ENCODE assay signal across 18 cellular contexts in the genomic region with DNA sequence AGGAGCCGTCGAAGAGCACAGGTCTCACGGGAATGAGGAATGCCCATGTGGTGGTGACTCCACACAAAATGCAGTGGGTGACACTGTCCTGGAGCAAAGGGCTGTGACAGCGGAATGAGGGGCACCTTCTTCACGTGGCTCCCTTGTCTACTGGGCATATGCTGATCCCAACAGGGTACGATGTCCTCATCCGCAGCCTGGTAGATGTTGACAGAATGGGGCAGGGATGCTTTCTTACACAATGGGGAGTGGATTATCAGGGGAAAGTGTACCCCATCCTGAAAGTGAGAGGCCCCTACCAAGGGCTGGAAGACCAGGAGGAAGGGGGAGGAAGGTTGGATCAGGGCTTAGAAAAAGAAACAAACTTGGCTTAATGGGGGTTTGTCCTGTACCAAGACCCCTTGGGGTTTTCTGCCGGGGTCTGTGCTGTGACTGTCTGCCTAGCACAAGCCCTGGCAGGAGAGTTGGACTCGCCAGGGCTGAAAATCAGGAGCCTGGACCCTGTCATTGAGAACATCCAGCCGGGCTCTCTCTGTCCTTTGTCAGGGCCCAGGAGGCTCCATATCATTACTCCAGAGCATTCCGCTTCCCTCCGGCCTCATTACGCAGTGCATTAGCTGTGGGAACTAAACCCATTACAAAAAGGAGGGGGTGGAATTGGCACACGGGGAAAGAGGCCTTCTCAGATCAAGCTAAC.
"Had no signal": no experiment of that assay in that cellular context is flagged by ENCODE, and none has a peak within 500 bp of the region (broad histone marks: within the 10 kb centered on the region; RNA-seq: fewer than 3 reads in every experiment).

No MANE protein-coding gene starts in this region.

- H3K27ac Mint-ChIP-seq: activated CD4-positive, alpha-beta memory T cell treated with anti-CD3 and anti-CD28 coated beads for 36 hours; activated CD4-positive, alpha-beta T cell treated with anti-CD3 and anti-CD28 coated beads for 36 hours; nephron; stimulated activated naive CD8-positive, alpha-beta T cell treated with anti-CD3 and anti-CD28 coated beads, Interleukin-15, amount 100 ng/mL, for 72 hours; T-helper 2 cell treated with Interferon-gamma antibody and Interleukin-4, amounts not matched to agents 5 μg/mL and 100 μg/mL, for 36 hours had no signal

- H3K4me3 Mint-ChIP-seq: activated CD4-positive, alpha-beta memory T cell treated with anti-CD3 and anti-CD28 coated beads for 36 hours; activated CD4-positive, alpha-beta T cell treated with anti-CD3 and anti-CD28 coated beads for 36 hours; activated T-cell treated with anti-CD3 and anti-CD28 coated beads, Interleukin-2, amount 50 U/mL, for 4 hours; nephron; stimulated activated naive CD8-positive, alpha-beta T cell treated with anti-CD3 and anti-CD28 coated beads, Interleukin-15, amount 100 ng/mL, for 72 hours; T-helper 2 cell treated with Interferon-gamma antibody and Interleukin-4, amounts not matched to agents 5 μg/mL and 100 μg/mL, for 36 hours had no signal

- FAIRE-seq: astrocyte, TTC549 had no signal

- H3K9me3 Mint-ChIP-seq: activated CD4-positive, alpha-beta memory T cell treated with anti-CD3 and anti-CD28 coated beads for 36 hours; activated T-cell treated with anti-CD3 and anti-CD28 coated beads, Interleukin-2, amount 50 U/mL, for 4 hours; nephron; stimulated activated naive CD8-positive, alpha-beta T cell treated with anti-CD3 and anti-CD28 coated beads, Interleukin-15, amount 100 ng/mL, for 72 hours; T-helper 2 cell treated with Interferon-gamma antibody and Interleukin-4, amounts not matched to agents 5 μg/mL and 100 μg/mL, for 36 hours had no signal

- DNase-seq: activated CD4-positive, alpha-beta memory T cell treated with anti-CD3 and anti-CD28 coated beads for 36 hours; activated CD4-positive, alpha-beta T cell treated with anti-CD3 and anti-CD28 coated beads for 36 hours; activated naive CD4-positive, alpha-beta T cell treated with anti-CD3 and anti-CD28 coated beads, Interleukin-2, amount 50 U/mL, for 16 hours; activated T-cell treated with anti-CD3 and anti-CD28 coated beads, Interleukin-2, amount 50 U/mL, for 4 hours; adrenal gland; foreskin melanocyte; heart left ventricle; kidney glomerular epithelial cell; lower lobe of right lung; right lobe of liver; SK-N-SH; stimulated activated CD4-positive, alpha-beta T cell treated with anti-CD3 and anti-CD28 coated beads, Interleukin-4, amount 100 ng/mL, for 1 hour; stimulated activated naive CD8-positive, alpha-beta T cell treated with anti-CD3 and anti-CD28 coated beads, Interleukin-15, amount 100 ng/mL, for 72 hours; transverse colon had no signal

- H3K36me3 Mint-ChIP-seq: activated CD4-positive, alpha-beta memory T cell treated with anti-CD3 and anti-CD28 coated beads for 36 hours had no signal

- ATAC-seq: activated CD4-positive, alpha-beta T cell treated with anti-CD3 and anti-CD28 coated beads for 36 hours; activated T-cell treated with anti-CD3 and anti-CD28 coated beads, Interleukin-2, amount 50 U/mL, for 4 hours; lower lobe of right lung; right lobe of liver; stimulated activated naive CD8-positive, alpha-beta T cell treated with anti-CD3 and anti-CD28 coated beads, Interleukin-15, amount 100 ng/mL, for 72 hours had no signal

- H3K27me3 Mint-ChIP-seq: activated CD4-positive, alpha-beta memory T cell treated with anti-CD3 and anti-CD28 coated beads for 36 hours; activated CD4-positive, alpha-beta T cell treated with anti-CD3 and anti-CD28 coated beads for 36 hours; stimulated activated naive CD8-positive, alpha-beta T cell treated with anti-CD3 and anti-CD28 coated beads, Interleukin-15, amount 100 ng/mL, for 72 hours had no signal
